In the genomic region with DNA sequence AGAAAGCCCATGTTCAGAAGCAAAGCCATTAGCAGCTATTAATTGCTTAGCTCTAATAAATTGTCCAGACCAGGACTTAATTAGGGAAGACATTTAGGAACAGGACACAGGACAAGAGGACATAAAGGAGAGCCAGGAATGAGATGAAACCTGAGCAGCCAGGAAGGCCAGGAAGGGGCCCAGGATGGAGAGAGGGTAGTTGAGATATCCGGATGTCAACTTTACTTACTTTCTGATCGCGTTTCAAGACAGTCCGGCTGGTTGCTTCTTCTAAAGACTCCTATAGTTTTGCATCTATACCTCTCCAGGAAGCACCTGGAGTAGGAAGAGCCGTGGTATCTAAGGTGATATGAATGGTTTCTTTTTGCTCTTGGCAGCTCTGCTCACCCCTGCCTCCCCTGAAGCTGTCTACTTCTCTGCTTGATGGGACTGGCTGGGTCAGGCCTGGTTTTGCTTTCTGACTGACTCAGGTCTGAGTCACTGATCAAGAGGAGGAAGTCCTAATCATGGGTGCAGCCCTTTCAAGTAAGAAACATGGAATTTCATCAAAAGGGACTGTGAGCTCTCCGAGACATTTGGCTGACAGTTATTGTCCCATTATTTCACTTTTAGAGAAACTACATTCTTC, we compare ENCODE assay signal across 10 cellular contexts.
DNase-seq lines count a peak whose midpoint lies in the region; ATAC-seq lines count a peak whose summit lies in the region.
"Had no signal": no experiment of that assay in that cellular context is flagged by ENCODE, and none has a peak within 500 bp of the region (broad histone marks: within the 10 kb centered on the region; RNA-seq: fewer than 3 reads in every experiment).

No MANE protein-coding gene starts in this region.

- no peaks in the 10 kb centered on the region for H3K9me3 ChIP-seq in mesenchymal stem cell (ENCODE audit: control insufficient read depth, low read length)

- DNase-seq in activated CD4-positive, CD25-positive, alpha-beta regulatory T cell treated with anti-CD3 and anti-CD28 coated beads, Interleukin-2, amount 50 U/mL, for 72 hours: no peak
- DNase-seq in RKO (ENCODE audit: low spot score): peak; percentile 35
- peak; percentile 65 for DNase-seq in mesenchymal stem cell
- DNase-seq in T1000 (lab: John Stamatoyannopoulos, UW): no peak
- no peak for DNase-seq in activated effector memory CD4-positive, alpha-beta T cell treated with Interleukin-2 at 50 U/mL for 16 hours
- DNase-seq in KG1 (lab: John Stamatoyannopoulos, UW): no peak
- DNase-seq: naive B cell had no signal

- H4K8ac ChIP-seq in mesenchymal stem cell (ENCODE audit: low read length): no peak overlapping the region

- no peak overlapping the region for H2AK5ac ChIP-seq in mesenchymal stem cell (ENCODE audit: low read length, severe bottlenecking)

- no peak overlapping the region for H2BK5ac ChIP-seq in mesenchymal stem cell (ENCODE audit: low read depth, low read length, poor library complexity, severe bottlenecking)

- H3K27me3 ChIP-seq in mesenchymal stem cell (ENCODE audit: control insufficient read depth in 1 of 2, insufficient read depth in 1 of 2, low read length in 2 of 2): peaks cover 0 to 6% of the 10 kb centered on the region in 2 experiments

- no peak overlapping the region for H2AFZ ChIP-seq in mesenchymal stem cell (ENCODE audit: low read depth, low read length)

- no peak overlapping the region for H2BK15ac ChIP-seq in mesenchymal stem cell (ENCODE audit: low read depth, poor library complexity, severe bottlenecking)

- no peaks in the 10 kb centered on the region for H3K79me1 ChIP-seq in mesenchymal stem cell (replicated peaks; ENCODE audit: low read length, poor library complexity, severe bottlenecking)

- H3K4me1 ChIP-seq in mesenchymal stem cell (ENCODE audit: control insufficient read depth, insufficient read depth, low read depth, low read length): no peaks in the 10 kb centered on the region

- H3K36me3 ChIP-seq in mesenchymal stem cell (ENCODE audit: control insufficient read depth in 1 of 2, insufficient read depth in 2 of 2, low read depth in 1 of 2, low read length in 2 of 2): no peaks in the 10 kb centered on the region

- no peak overlapping the region for H3K4me2 ChIP-seq in mesenchymal stem cell (ENCODE audit: low read length, poor library complexity, severe bottlenecking)

- no peak overlapping the region for H4K91ac ChIP-seq in mesenchymal stem cell (ENCODE audit: low read length)

- peak; percentile 53 to 56 for ATAC-seq in activated CD4-positive, CD25-positive, alpha-beta regulatory T cell treated with anti-CD3 and anti-CD28 coated beads, Interleukin-2, amount 50 U/mL, for 24 hours
- peak; percentile 99 for ATAC-seq in HG02884 (IDR thresholded peaks at IDR 0.05; ENCODE audit: unreplicated experiment)

- peak overlapping the region; percentile 53 for H3K9ac ChIP-seq in mesenchymal stem cell (ENCODE audit: low read length)

- peak overlapping the region in 1 of 2 experiments; percentile 26 for H3K4me3 ChIP-seq in mesenchymal stem cell (ENCODE audit: insufficient read depth in 1 of 2, low read depth in 1 of 2, low read length in 2 of 2)

- no peak overlapping the region for H3K23ac ChIP-seq in mesenchymal stem cell (ENCODE audit: low read length in 2 of 2)

- no peak overlapping the region for H2BK12ac ChIP-seq in mesenchymal stem cell (ENCODE audit: low read length in 2 of 2)

- WGBS in mesenchymal stem cell: 42% methylated on average over 2 of the region's 6 CpGs

- no peak overlapping the region for H2BK120ac ChIP-seq in mesenchymal stem cell (ENCODE audit: low read depth, low read length)

- no peak overlapping the region for H3K14ac ChIP-seq in mesenchymal stem cell (ENCODE audit: low read length in 2 of 2)

- no peak overlapping the region for H3K18ac ChIP-seq in mesenchymal stem cell (ENCODE audit: low read depth in 1 of 2, low read length in 2 of 2)

- no peak overlapping the region for H3K4ac ChIP-seq in mesenchymal stem cell (ENCODE audit: low read depth in 1 of 2, low read length in 2 of 2)

- no peak overlapping the region for H3K27ac ChIP-seq in mesenchymal stem cell (ENCODE audit: low read length, poor library complexity, severe bottlenecking)
- H3K27ac ChIP-seq: VCaP had no signal

Comparison
In these comparisons a context has a peak if more than half of its experiments do, and no peak if none do; other contexts are left out.
1. DNase-seq: peak in RKO (single experiment) and mesenchymal stem cell (single experiment); none in activated CD4-positive, CD25-positive, alpha-beta regulatory T cell treated with anti-CD3 and anti-CD28 coated beads, Interleukin-2, amount 50 U/mL, for 72 hours (single experiment), T1000 (single experiment), activated effector memory CD4-positive, alpha-beta T cell treated with Interleukin-2 at 50 U/mL for 16 hours (single experiment) and KG1 (single experiment).